Comparison of ENCODE assay signal across 27 cellular contexts in the genomic region with DNA sequence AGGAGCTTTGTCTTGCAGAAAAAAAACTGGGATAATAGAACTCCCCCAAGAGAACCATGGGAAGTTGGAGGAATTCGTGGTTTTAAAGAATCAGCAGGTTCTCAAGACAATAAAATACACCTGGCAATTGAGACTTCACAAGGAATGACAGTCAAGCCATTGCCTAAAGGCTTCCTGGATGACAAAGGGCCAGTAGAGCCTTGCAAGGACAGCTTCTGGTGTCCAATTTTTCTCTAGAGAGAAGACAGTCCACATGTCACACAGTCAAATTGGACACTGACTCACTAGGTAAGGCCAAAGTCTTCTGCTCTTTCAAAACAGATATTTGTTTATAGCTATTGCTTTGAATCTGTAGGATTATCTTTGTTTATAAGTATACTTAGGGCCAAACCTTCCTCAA.
"Had no signal": no experiment of that assay in that cellular context is flagged by ENCODE, and none has a peak within 500 bp of the region (broad histone marks: within the 10 kb centered on the region; RNA-seq: fewer than 3 reads in every experiment).

No MANE protein-coding gene starts in this region.

- H3K4me1 ChIP-seq: SJCRH30 had no signal

- H3K4me2 ChIP-seq: SK-N-SH had no signal

- H3K27me3 ChIP-seq: brain microvascular endothelial cell, cardiac muscle cell, MG63, SJCRH30 had no signal

- H3K9me2 ChIP-seq: SK-N-SH had no signal

- H3K4me3 ChIP-seq: cardiac muscle cell, MG63, SJCRH30 had no signal

- H3K27ac ChIP-seq: brain microvascular endothelial cell, cardiac muscle cell, SJCRH30 had no signal

- ATAC-seq: activated CD8-positive, alpha-beta T cell treated with anti-CD3 and anti-CD28 coated beads for 36 hours; activated T-cell treated with anti-CD3 and anti-CD28 coated beads, Interleukin-2, amount 50 U/mL, for 72 hours; activated T-helper 17 cell treated with anti-CD3 and anti-CD28 coated beads, Interleukin-2, amount 50 U/mL, for 72 hours had no signal

- H3K9ac ChIP-seq: SK-N-SH had no signal

- DNase-seq: activated CD4-positive, alpha-beta T cell treated with anti-CD3 and anti-CD28 coated beads, Interleukin-2, amount 10 ng/mL, durations not matched to agents 24 days and 14 days; activated CD4-positive, alpha-beta T cell treated with anti-CD3 and anti-CD28 coated beads, Interleukin-2, amount 50 U/mL, for 4 hours; activated CD8-positive, alpha-beta T cell treated with anti-CD3 and anti-CD28 coated beads for 36 hours; activated effector memory CD4-positive, alpha-beta T cell treated with anti-CD3 and anti-CD28 coated beads, Interleukin-2, amount 50 U/mL, for 16 hours; activated naive CD4-positive, alpha-beta T cell; activated naive CD4-positive, alpha-beta T cell treated with anti-CD3 and anti-CD28 coated beads, Interleukin-2, amount 50 U/mL, for 16 hours; activated naive CD8-positive, alpha-beta T cell treated with anti-CD3 and anti-CD28 coated beads for 36 hours; activated T-cell treated with anti-CD3 and anti-CD28 coated beads, Interleukin-2, amount 50 U/mL, for 1 hour; activated T-cell treated with anti-CD3 and anti-CD28 coated beads, Interleukin-2, amount 50 U/mL, for 72 hours; amniotic stem cell; aorta; brain microvascular endothelial cell; MG63; NCI-H1048; NCI-H1105 treated with DMSO at 0.1 percent for 48 hours; NCI-H1436; NCI-H1694; NCI-H2029 treated with DMSO at 0.1 percent for 48 hours; NCI-H2107; NCI-H2171; NCI-H510A; NCI-H748 treated with DMSO at 0.1 percent for 48 hours; SHP77; SJCRH30; SK-N-SH had no signal

- H3K9me3 ChIP-seq: MG63, SK-N-SH had no signal

- H3K36me3 ChIP-seq: brain microvascular endothelial cell, cardiac muscle cell, MG63, SJCRH30 had no signal
